Comparison of ENCODE assay signal across 8 cellular contexts in genomic region chr10:73358331-73359279, GRCh38. TPM values are rescaled to one million over a fixed set of nuclear protein-coding genes. Genes with fewer than 3 reads are reported as not detected.
DNase-seq lines count a peak whose midpoint lies in the region; ATAC-seq and TF ChIP-seq lines count a peak whose summit lies in the region.

CFAP70 (minus strand) TSS chr10:73358864; CDS start chr10:73354796, 4,068 bp downstream.

- 0 to 1% methylated on average over 44 to 45 of the region's 45 CpGs for WGBS in aorta, 2 donors

- DNase-seq in NCI-H1930 (lab: John Stamatoyannopoulos, UW) (peak; percentile 83 to 94), T-helper 9 cell (peak; percentile 83), astrocyte of the hippocampus (ENCODE audit: low read depth, low spot score) (peak; percentile 98), hippocampal formation (lab: John Stamatoyannopoulos, UW) (peak; percentile 75 to 82), aorta (peak; percentile 95 to 96)

- H3K27me3 ChIP-seq in rectal smooth muscle tissue (ENCODE audit: control insufficient read depth, insufficient read depth, low read length) (no peaks in the 10 kb centered on the region), aorta (ENCODE audit: control insufficient read depth in 1 of 2, insufficient read depth in 2 of 2, low read length in 1 of 2) (no peaks in the 10 kb centered on the region)

- H3K36me3 ChIP-seq in rectal smooth muscle tissue (ENCODE audit: control insufficient read depth, insufficient read depth, low read length) (no peaks in the 10 kb centered on the region), aorta (ENCODE audit: control insufficient read depth in 1 of 2, insufficient read depth in 2 of 2, low read length in 1 of 2) (no peaks in the 10 kb centered on the region)

- H3K27ac ChIP-seq in rectal smooth muscle tissue (ENCODE audit: low read depth, low read length) (peak within 1 kb of the TSS; percentile 7), aorta (ENCODE audit: low read depth in 1 of 2, low read length in 2 of 2) (no peak within 1 kb of the TSS)

- no peaks in the 10 kb centered on the region for H3K4me1 ChIP-seq in rectal smooth muscle tissue (ENCODE audit: control insufficient read depth, insufficient read depth, low read length)
- H3K4me1 ChIP-seq in aorta (ENCODE audit: control insufficient read depth in 1 of 2, insufficient read depth in 2 of 2, low read length in 2 of 2), result no peaks in the 10 kb centered on the region

- H3K9me3 ChIP-seq in aorta (ENCODE audit: control insufficient read depth, low read length), result no peaks in the 10 kb centered on the region

- intact Hi-C loops in aorta (cut with DNase I), result no loop called here

- H3K4me3 ChIP-seq in rectal smooth muscle tissue (ENCODE audit: low read length) (peak within 1 kb of the TSS; percentile 94), aorta (ENCODE audit: low read length in 2 of 2) (peak within 1 kb of the TSS; percentile 57 to 84)

- TF ChIP-seq POLR2A in GM18505 (IDR thresholded peaks at IDR 0.05; ENCODE audit: borderline replicate concordance, extremely low read depth, insufficient read depth, insufficient read length), result peak; percentile 79

- ATAC-seq in GM18505 (IDR thresholded peaks at IDR 0.05; ENCODE audit: unreplicated experiment) (peak; percentile 81), HG02970 (IDR thresholded peaks at IDR 0.05; ENCODE audit: low FRiP score, unreplicated experiment) (peak; percentile 85), aorta (ENCODE audit: low FRiP score) (peak; percentile 96)

- H3K9ac ChIP-seq in rectal smooth muscle tissue (ENCODE audit: low read length), result peak within 1 kb of the TSS; percentile 69

RNA-seq across cellular contexts. Expression of gene CFAP70, which starts in this region (rescaled TPM):
- total RNA-seq in aorta, result 1 to 10 TPM in 1 of 2 donors, under 1 TPM in 1; 0.94 to 2.4 TPM
- 1 to 10 TPM in 1 of 2 donors, under 1 TPM in 1; 0.25 to 2.8 TPM for polyA plus RNA-seq in aorta
